Comparison of ENCODE assay signal across 1 cellular context in genomic region chr15:94834000-94834399, GRCh38.
TF ChIP-seq lines count a peak whose summit lies in the region.

No MANE protein-coding gene starts in this region.

TF ChIP-seq in K562, 482 proteins besides CTCF, POLR2A, EP300 and RAD21:
- TF ChIP-seq ZNF316 (IDR thresholded peaks at IDR 0.05) (peak; percentile 88), ZNF431 (CRISPR knock-in tag; IDR thresholded peaks at IDR 0.05) (no peak), FOXM1 (IDR thresholded peaks at IDR 0.05; ENCODE audit: low read depth) (no peak), FOXM1 (CRISPR knock-in tag; IDR thresholded peaks at IDR 0.05; ENCODE audit: low read depth) (no peak), TEAD4 (IDR thresholded peaks at IDR 0.05; ENCODE audit: low read length) (no peak), TEAD4 (CRISPR knock-in tag; IDR thresholded peaks at IDR 0.05; ENCODE audit: borderline replicate concordance) (no peak), ZNF778 (CRISPR knock-in tag; IDR thresholded peaks at IDR 0.05) (no peak), SOX6 (IDR thresholded peaks at IDR 0.05) (no peak), MAFG (tag; conservative IDR thresholded peaks at IDR 0.05) (peak; percentile 43; the same call in 1 of the 2 replicates), MAFK (IDR thresholded peaks at IDR 0.05; ENCODE audit: low read length) (peak; percentile 61), KLF16 (IDR thresholded peaks at IDR 0.05) (no peak), MAFF (IDR thresholded peaks at IDR 0.05; ENCODE audit: low read length) (peak; percentile 64), POLR3A (IDR thresholded peaks at IDR 0.05; ENCODE audit: borderline replicate concordance, extremely low read depth, insufficient read depth, insufficient read length) (no peak), EHMT2 (IDR thresholded peaks at IDR 0.05) (no peak), FOXP4 (CRISPR knock-in tag; IDR thresholded peaks at IDR 0.05; ENCODE audit: borderline replicate concordance) (no peak), SAP30 (IDR thresholded peaks at IDR 0.05; ENCODE audit: borderline replicate concordance, insufficient read depth, low read depth, low read length, poor library complexity, severe bottlenecking) (no peak), TAF1 (IDR thresholded peaks at IDR 0.05; ENCODE audit: control insufficient read depth, extremely low read depth, insufficient read depth, low read length, severe bottlenecking) (no peak), CGGBP1 (CRISPR knock-in tag; IDR thresholded peaks at IDR 0.05) (no peak), MCM2 (IDR thresholded peaks at IDR 0.05; ENCODE audit: low read depth) (no peak), CTCFL (IDR thresholded peaks at IDR 0.05; ENCODE audit: borderline replicate concordance, insufficient read depth, low read depth, low read length, poor library complexity, severe bottlenecking) (no peak), GTF2E2 (tag; IDR thresholded peaks at IDR 0.05) (no peak), C11orf30 (IDR thresholded peaks at IDR 0.05; ENCODE audit: low read depth) (peak; percentile 69), ZNF436 (CRISPR knock-in tag; IDR thresholded peaks at IDR 0.05) (no peak), SMARCC2 (IDR thresholded peaks at IDR 0.05; ENCODE audit: low read depth) (no peak), RBM15 (IDR thresholded peaks at IDR 0.05; ENCODE audit: insufficient read depth, low read length) (no peak), RERE (CRISPR knock-in tag; IDR thresholded peaks at IDR 0.05; ENCODE audit: borderline replicate concordance) (no peak), PHF8 (IDR thresholded peaks at IDR 0.05; ENCODE audit: borderline replicate concordance, low read length) (no peak), ZC3H8 (IDR thresholded peaks at IDR 0.05) (no peak), E2F3 (CRISPR knock-in tag; IDR thresholded peaks at IDR 0.05) (no peak), XRCC4 (IDR thresholded peaks at IDR 0.05; ENCODE audit: extremely low read depth, insufficient read depth, insufficient read length) (no peak), DEAF1 (CRISPR knock-in tag; IDR thresholded peaks at IDR 0.05) (no peak), AFF4 (CRISPR knock-in tag; IDR thresholded peaks at IDR 0.05) (no peak), ZBTB11 (CRISPR knock-in tag; IDR thresholded peaks at IDR 0.05) (no peak), SRSF1 (IDR thresholded peaks at IDR 0.05; ENCODE audit: low read depth, low read length) (no peak), ARID3B (CRISPR knock-in tag; IDR thresholded peaks at IDR 0.05; ENCODE audit: borderline replicate concordance) (no peak), E2F4 (CRISPR knock-in tag; IDR thresholded peaks at IDR 0.05; ENCODE audit: low read depth) (no peak)
